1 cellular context compared by ENCODE assay signal in the genomic region with DNA sequence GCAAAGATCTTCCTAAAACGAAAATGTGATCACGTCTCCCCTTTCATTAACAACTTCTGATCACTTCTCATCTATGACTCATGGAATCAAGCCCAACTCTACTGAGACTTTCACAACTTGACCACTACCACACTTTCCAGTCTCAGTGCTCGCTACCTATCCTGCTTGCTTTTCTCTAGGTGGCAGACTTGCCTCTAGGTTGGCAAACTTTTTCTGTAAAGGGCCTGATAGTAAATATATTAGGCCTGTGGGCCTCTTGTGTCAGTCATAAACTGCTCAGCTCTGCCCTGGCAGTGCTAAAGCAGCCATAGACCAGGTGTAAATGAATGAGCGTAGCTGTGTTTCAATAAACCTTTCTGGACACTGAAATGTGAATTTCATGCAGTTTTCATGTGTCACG.
TF ChIP-seq lines count a peak whose summit lies in the region.

No MANE protein-coding gene starts in this region.

TF ChIP-seq in liver, 16 proteins besides CTCF, POLR2A, EP300 and RAD21 (continued from another document):
- TF ChIP-seq FOXA1 (IDR thresholded peaks at IDR 0.05): no peak
- TF ChIP-seq YY1 (IDR thresholded peaks at IDR 0.05): no peak
- TF ChIP-seq, protein P1, sequence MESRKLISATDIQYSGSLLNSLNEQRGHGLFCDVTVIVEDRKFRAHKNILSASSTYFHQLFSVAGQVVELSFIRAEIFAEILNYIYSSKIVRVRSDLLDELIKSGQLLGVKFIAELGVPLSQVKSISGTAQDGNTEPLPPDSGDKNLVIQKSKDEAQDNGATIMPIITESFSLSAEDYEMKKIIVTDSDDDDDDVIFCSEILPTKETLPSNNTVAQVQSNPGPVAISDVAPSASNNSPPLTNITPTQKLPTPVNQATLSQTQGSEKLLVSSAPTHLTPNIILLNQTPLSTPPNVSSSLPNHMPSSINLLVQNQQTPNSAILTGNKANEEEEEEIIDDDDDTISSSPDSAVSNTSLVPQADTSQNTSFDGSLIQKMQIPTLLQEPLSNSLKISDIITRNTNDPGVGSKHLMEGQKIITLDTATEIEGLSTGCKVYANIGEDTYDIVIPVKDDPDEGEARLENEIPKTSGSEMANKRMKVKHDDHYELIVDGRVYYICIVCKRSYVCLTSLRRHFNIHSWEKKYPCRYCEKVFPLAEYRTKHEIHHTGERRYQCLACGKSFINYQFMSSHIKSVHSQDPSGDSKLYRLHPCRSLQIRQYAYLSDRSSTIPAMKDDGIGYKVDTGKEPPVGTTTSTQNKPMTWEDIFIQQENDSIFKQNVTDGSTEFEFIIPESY (IDR thresholded peaks at IDR 0.05): no peak
- TF ChIP-seq, protein P2, sequence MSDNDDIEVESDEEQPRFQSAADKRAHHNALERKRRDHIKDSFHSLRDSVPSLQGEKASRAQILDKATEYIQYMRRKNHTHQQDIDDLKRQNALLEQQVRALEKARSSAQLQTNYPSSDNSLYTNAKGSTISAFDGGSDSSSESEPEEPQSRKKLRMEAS (IDR thresholded peaks at IDR 0.05): no peak
- TF ChIP-seq HNF4G (IDR thresholded peaks at IDR 0.05): no peak
